Comparison of ENCODE assay signal across 8 cellular contexts in the genomic region with DNA sequence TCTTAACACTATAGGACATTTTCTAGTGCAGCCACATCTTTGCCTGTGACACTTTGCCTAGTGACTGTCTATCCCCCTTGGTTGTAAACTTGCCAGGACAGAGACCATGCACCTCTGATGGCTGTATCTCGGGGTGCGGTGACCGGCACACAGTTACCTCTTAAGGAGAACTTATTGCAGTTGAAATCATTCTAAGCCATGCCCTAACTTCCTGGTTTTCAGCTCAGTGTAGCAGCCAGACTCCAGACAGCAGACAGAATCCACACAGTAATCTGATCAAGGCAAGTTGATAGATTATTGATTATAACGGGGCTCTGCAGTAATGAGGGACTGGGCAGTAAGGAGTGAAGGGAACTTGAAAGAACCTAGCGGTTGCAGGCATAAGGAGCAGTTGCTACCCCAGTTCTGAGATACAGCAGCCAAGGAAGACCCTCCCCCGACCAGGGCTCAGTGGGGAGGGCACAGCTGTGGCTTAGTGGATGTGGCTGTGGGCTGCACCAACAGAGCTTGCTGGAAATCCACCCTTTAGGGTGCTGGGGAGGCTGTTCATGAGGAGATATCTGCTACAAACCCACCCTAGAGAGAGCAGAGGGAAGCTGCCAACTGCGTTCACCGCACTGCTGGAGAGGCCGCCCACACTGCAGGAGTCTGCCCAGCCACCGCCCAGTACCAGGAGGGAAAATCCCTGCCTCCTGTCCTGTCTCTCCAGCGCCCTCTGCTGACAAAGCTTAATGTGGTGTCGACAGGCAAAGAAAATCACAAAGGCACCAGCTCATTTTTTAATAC. TPM values are rescaled to one million over a fixed set of nuclear protein-coding genes. Genes with fewer than 3 reads are reported as not detected.
DNase-seq lines count a peak whose midpoint lies in the region; ATAC-seq and TF ChIP-seq lines count a peak whose summit lies in the region.

No MANE protein-coding gene starts in this region.

- no peaks in the 10 kb centered on the region for H3K36me3 ChIP-seq in vagina

- no peak for TF ChIP-seq POLR2A in NB4 (IDR thresholded peaks at IDR 0.05; ENCODE audit: extremely low read depth, insufficient read length)
- TF ChIP-seq POLR2A in vagina (IDR thresholded peaks at IDR 0.05): no peak

- peaks cover 5% of the 10 kb centered on the region for H3K4me1 ChIP-seq in vagina

- POLR2A ChIA-PET in CD4-positive, alpha-beta T cell (lab: Charles Lee): interaction anchor here (0.6 to 2.2 kb wide), 6 partner anchors 8 to 262 kb away, joined by 3 to 10 read pairs (median 6); no protein-coding TSS in a partner anchor

- CTCF ChIA-PET in CD4-positive, alpha-beta T cell (lab: Charles Lee): interaction anchor here (0.6 to 2.3 kb wide), 15 partner anchors 8 to 834 kb away, joined by 3 to 37 read pairs (median 3); no protein-coding TSS in a partner anchor

- H3K27ac ChIP-seq in CD4-positive, alpha-beta T cell (ENCODE audit: low read depth, low read length): no peak overlapping the region
- H3K27ac ChIP-seq in vagina: no peak overlapping the region

- peak overlapping the region; percentile 14 for H3K27ac Mint-ChIP-seq in CD4-positive, alpha-beta T cell
- no peak overlapping the region for H3K27ac Mint-ChIP-seq in activated naive CD4-positive, alpha-beta T cell treated with anti-CD3 and anti-CD28 coated beads, Interleukin-2, amount 50 U/mL, for 72 hours
- H3K27ac Mint-ChIP-seq in progenitor cell of endocrine pancreas: no peak overlapping the region

- peak; percentile 74 to 83 (median 80) for DNase-seq in CD4-positive, alpha-beta T cell
- DNase-seq in NB4 (ENCODE audit: low read depth) (peak; percentile 92), SKM-1 (lab: John Stamatoyannopoulos, UW; ENCODE audit: unreplicated experiment) (peak; percentile 28), Right ventricle myocardium superior (peak; percentile 86), progenitor cell of endocrine pancreas (ENCODE audit: low spot score, unreplicated experiment) (peak; percentile 73), vagina (ENCODE audit: extremely low spot score in 2 of 2) (no peak)
- DNase-seq in activated naive CD4-positive, alpha-beta T cell treated with anti-CD3 and anti-CD28 coated beads, Interleukin-2, amount 50 U/mL, for 72 hours (ENCODE audit: low spot score in 2 of 2): peak; percentile 80 to 92

- TF ChIP-seq CTCF in CD4-positive, alpha-beta T cell (IDR thresholded peaks at IDR 0.05): peak; percentile 89
- peak; percentile 76 for TF ChIP-seq CTCF in NB4 (IDR thresholded peaks at IDR 0.05; ENCODE audit: low read depth, low read length)
- peak; percentile 79 for TF ChIP-seq CTCF in progenitor cell of endocrine pancreas (IDR thresholded peaks at IDR 0.05; ENCODE audit: unreplicated experiment)
- peak; percentile 61 to 67 (median 62) for TF ChIP-seq CTCF in vagina (IDR thresholded peaks at IDR 0.05)

- H3K4me3 Mint-ChIP-seq in CD4-positive, alpha-beta T cell: no peak overlapping the region
- no peak overlapping the region for H3K4me3 Mint-ChIP-seq in progenitor cell of endocrine pancreas (ENCODE audit: low read depth)

- peak overlapping the region; percentile 19 for H3K4me3 ChIP-seq in NB4 (ENCODE audit: low read depth, low read length)
- no peak overlapping the region for H3K4me3 ChIP-seq in vagina

- H3K36me3 Mint-ChIP-seq in CD4-positive, alpha-beta T cell (ENCODE audit: low read depth): no peaks in the 10 kb centered on the region
- no peaks in the 10 kb centered on the region for H3K36me3 Mint-ChIP-seq in activated naive CD4-positive, alpha-beta T cell treated with anti-CD3 and anti-CD28 coated beads, Interleukin-2, amount 50 U/mL, for 72 hours
- H3K36me3 Mint-ChIP-seq in progenitor cell of endocrine pancreas (ENCODE audit: insufficient read depth): no peaks in the 10 kb centered on the region

- H3K27me3 ChIP-seq in CD4-positive, alpha-beta T cell (ENCODE audit: control insufficient read depth, insufficient read depth, low read length): no peaks in the 10 kb centered on the region
- no peaks in the 10 kb centered on the region for H3K27me3 ChIP-seq in vagina

- peak; percentile 88 for ATAC-seq in CD4-positive, alpha-beta T cell (ENCODE audit: poor library complexity)
- peak; percentile 75 for ATAC-seq in GM21529 (IDR thresholded peaks at IDR 0.05; ENCODE audit: unreplicated experiment)
- ATAC-seq in activated naive CD4-positive, alpha-beta T cell treated with anti-CD3 and anti-CD28 coated beads, Interleukin-2, amount 50 U/mL, for 72 hours: peak; percentile 90 to 93
- ATAC-seq in Right ventricle myocardium superior (ENCODE audit: poor library complexity): peak; percentile 93

- peaks cover 54% of the 10 kb centered on the region for H3K4me1 Mint-ChIP-seq in CD4-positive, alpha-beta T cell (ENCODE audit: low read depth)
- H3K4me1 Mint-ChIP-seq in progenitor cell of endocrine pancreas (ENCODE audit: low read depth): no peaks in the 10 kb centered on the region

- intact Hi-C loops in CD4-positive, alpha-beta T cell (cut with DNase I, micrococcal nuclease): loop anchor here (1.0 to 2.0 kb wide), 4 partner anchors 121 to 360 kb away; no protein-coding TSS in a partner anchor
- intact Hi-C loops in Right ventricle myocardium superior (cut with DNase I) (loop anchor here (10.0 kb wide), 1 partner anchor 261 kb away; no protein-coding TSS in a partner anchor), vagina (cut with DNase I) (loop anchor here (5.0 kb wide), 1 partner anchor 258 kb away; no protein-coding TSS in a partner anchor)

- H3K9me3 Mint-ChIP-seq in CD4-positive, alpha-beta T cell: no peaks in the 10 kb centered on the region
- no peaks in the 10 kb centered on the region for H3K9me3 Mint-ChIP-seq in activated naive CD4-positive, alpha-beta T cell treated with anti-CD3 and anti-CD28 coated beads, Interleukin-2, amount 50 U/mL, for 72 hours
- no peaks in the 10 kb centered on the region for H3K9me3 Mint-ChIP-seq in progenitor cell of endocrine pancreas (ENCODE audit: low read depth)

- H3K27me3 Mint-ChIP-seq in CD4-positive, alpha-beta T cell: no peaks in the 10 kb centered on the region
- peaks cover 12% of the 10 kb centered on the region for H3K27me3 Mint-ChIP-seq in progenitor cell of endocrine pancreas

- no peaks in the 10 kb centered on the region for H3K9me3 ChIP-seq in CD4-positive, alpha-beta T cell (ENCODE audit: control insufficient read depth, low read length)
- no peaks in the 10 kb centered on the region for H3K9me3 ChIP-seq in vagina

RNA-seq across cellular contexts. Expression of a gene that starts 58.2 kb away (rescaled TPM):
- total RNA-seq in CD4-positive, alpha-beta T cell: 1 to 10 TPM; 1.5 to 2.0 TPM
- 1 to 10 TPM; 1.3 to 8.0 TPM for total RNA-seq in activated naive CD4-positive, alpha-beta T cell treated with anti-CD3 and anti-CD28 coated beads, Interleukin-2, amount 50 U/mL, for 72 hours
- total RNA-seq in Right ventricle myocardium superior (0.46 TPM), progenitor cell of endocrine pancreas (0.58 and 0.65 TPM in 2 replicates), vagina (3.4 TPM)

Comparison
In these comparisons a context has a peak if more than half of its experiments do, and no peak if none do; other contexts are left out.
1. DNase-seq: peak in CD4-positive, alpha-beta T cell (10 of 10), NB4 (single experiment), SKM-1 (single experiment), activated naive CD4-positive, alpha-beta T cell treated with anti-CD3 and anti-CD28 coated beads, Interleukin-2, amount 50 U/mL, for 72 hours (2 of 2), Right ventricle myocardium superior (single experiment) and progenitor cell of endocrine pancreas (single experiment); none in vagina (0 of 2).
2. Peak in every context shown above with its lines, with median percentiles within 50 percentile points of each other: ATAC-seq and CTCF ChIP-seq.